ENCODE assay signal across 1 cellular context in the genomic region with DNA sequence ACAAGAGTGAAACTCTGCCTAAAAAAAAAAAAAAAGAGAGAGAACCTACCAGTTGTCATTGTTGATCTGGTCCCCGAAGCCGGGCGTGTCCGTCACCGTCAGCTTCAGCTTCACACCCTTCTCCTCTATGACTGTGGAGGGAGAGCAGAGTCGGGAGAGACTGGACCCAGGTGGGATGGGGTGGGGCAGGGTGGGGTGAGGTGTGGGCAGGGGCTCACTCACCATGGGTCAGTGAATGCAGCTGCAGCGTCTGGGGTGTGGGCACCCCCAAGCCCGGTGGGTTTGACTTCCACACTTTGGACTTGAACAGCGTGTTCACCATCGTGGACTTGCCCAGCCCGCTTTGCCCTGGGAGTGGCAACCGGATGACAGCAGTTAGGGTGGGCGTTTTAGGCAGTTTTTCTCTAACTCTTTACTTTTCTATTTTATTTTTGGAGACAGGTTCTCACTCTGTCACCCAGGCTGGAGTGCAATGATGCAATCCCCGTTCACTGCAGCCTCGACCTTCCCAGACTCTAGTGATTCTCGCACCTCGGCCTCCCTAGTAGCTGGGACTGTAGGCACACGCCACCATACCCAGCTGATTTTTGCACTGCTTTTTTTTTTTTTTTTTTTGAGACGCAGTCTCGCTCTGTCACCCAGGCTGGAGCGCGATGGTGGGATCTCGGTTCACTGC.
TF ChIP-seq lines count a peak whose summit lies in the region.

No MANE protein-coding gene starts in this region.

TF ChIP-seq in HepG2, 621 proteins besides CTCF, POLR2A, EP300 and RAD21:
- TF ChIP-seq ZNF569 (CRISPR knock-in tag; IDR thresholded peaks at IDR 0.05; ENCODE audit: borderline replicate concordance) (no peak), NR3C1 (CRISPR knock-in tag; IDR thresholded peaks at IDR 0.05) (no peak), ATF7 (IDR thresholded peaks at IDR 0.05) (peak; percentile 25; the same call in 1 of the 2 replicates), ATF7 (CRISPR knock-in tag; IDR thresholded peaks at IDR 0.05) (no peak), STAT5B (CRISPR knock-in tag; IDR thresholded peaks at IDR 0.05) (no peak), CEBPG (CRISPR knock-in tag; IDR thresholded peaks at IDR 0.05) (peak; percentile 22; the same call in 1 of the 2 replicates), ZMYM4 (CRISPR knock-in tag; IDR thresholded peaks at IDR 0.05) (no peak), CEBPB (IDR thresholded peaks at IDR 0.05; ENCODE audit: borderline replicate concordance, low read depth, low read length) (peak; percentile 34; the same call in 1 of the 2 replicates)
- TF ChIP-seq, protein P1, sequence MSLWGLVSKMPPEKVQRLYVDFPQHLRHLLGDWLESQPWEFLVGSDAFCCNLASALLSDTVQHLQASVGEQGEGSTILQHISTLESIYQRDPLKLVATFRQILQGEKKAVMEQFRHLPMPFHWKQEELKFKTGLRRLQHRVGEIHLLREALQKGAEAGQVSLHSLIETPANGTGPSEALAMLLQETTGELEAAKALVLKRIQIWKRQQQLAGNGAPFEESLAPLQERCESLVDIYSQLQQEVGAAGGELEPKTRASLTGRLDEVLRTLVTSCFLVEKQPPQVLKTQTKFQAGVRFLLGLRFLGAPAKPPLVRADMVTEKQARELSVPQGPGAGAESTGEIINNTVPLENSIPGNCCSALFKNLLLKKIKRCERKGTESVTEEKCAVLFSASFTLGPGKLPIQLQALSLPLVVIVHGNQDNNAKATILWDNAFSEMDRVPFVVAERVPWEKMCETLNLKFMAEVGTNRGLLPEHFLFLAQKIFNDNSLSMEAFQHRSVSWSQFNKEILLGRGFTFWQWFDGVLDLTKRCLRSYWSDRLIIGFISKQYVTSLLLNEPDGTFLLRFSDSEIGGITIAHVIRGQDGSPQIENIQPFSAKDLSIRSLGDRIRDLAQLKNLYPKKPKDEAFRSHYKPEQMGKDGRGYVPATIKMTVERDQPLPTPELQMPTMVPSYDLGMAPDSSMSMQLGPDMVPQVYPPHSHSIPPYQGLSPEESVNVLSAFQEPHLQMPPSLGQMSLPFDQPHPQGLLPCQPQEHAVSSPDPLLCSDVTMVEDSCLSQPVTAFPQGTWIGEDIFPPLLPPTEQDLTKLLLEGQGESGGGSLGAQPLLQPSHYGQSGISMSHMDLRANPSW (CRISPR knock-in tag; IDR thresholded peaks at IDR 0.05; ENCODE audit: borderline replicate concordance), result no peak
- TF ChIP-seq, protein P2, sequence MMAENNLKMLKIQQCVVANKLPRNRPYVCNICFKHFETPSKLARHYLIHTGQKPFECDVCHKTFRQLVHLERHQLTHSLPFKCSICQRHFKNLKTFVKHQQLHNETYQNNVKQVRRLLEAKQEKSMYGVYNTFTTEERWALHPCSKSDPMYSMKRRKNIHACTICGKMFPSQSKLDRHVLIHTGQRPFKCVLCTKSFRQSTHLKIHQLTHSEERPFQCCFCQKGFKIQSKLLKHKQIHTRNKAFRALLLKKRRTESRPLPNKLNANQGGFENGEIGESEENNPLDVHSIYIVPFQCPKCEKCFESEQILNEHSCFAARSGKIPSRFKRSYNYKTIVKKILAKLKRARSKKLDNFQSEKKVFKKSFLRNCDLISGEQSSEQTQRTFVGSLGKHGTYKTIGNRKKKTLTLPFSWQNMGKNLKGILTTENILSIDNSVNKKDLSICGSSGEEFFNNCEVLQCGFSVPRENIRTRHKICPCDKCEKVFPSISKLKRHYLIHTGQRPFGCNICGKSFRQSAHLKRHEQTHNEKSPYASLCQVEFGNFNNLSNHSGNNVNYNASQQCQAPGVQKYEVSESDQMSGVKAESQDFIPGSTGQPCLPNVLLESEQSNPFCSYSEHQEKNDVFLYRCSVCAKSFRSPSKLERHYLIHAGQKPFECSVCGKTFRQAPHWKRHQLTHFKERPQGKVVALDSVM (CRISPR knock-in tag; IDR thresholded peaks at IDR 0.05), result peak; percentile 82
- TF ChIP-seq, protein P3, sequence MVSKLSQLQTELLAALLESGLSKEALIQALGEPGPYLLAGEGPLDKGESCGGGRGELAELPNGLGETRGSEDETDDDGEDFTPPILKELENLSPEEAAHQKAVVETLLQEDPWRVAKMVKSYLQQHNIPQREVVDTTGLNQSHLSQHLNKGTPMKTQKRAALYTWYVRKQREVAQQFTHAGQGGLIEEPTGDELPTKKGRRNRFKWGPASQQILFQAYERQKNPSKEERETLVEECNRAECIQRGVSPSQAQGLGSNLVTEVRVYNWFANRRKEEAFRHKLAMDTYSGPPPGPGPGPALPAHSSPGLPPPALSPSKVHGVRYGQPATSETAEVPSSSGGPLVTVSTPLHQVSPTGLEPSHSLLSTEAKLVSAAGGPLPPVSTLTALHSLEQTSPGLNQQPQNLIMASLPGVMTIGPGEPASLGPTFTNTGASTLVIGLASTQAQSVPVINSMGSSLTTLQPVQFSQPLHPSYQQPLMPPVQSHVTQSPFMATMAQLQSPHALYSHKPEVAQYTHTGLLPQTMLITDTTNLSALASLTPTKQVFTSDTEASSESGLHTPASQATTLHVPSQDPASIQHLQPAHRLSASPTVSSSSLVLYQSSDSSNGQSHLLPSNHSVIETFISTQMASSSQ (IDR thresholded peaks at IDR 0.05; ENCODE audit: low read depth), result no peak
- TF ChIP-seq, protein P3 (CRISPR knock-in tag; IDR thresholded peaks at IDR 0.05; ENCODE audit: borderline replicate concordance), result no peak
